Comparison of ENCODE assay signal across 9 cellular contexts in genomic region chr6:157033428-157034140, GRCh38.
DNase-seq lines count a peak whose midpoint lies in the region; ATAC-seq and TF ChIP-seq lines count a peak whose summit lies in the region.
"Had no signal": no experiment of that assay in that cellular context is flagged by ENCODE, and none has a peak within 500 bp of the region (broad histone marks: within the 10 kb centered on the region; RNA-seq: fewer than 3 reads in every experiment).

No MANE protein-coding gene starts in this region.

- no peak for TF ChIP-seq EP300 in upper lobe of left lung (IDR thresholded peaks at IDR 0.05)

- 1 to 4% methylated on average over 5 of the region's 5 CpGs for WGBS in upper lobe of left lung, 2 donors

- TF ChIP-seq POLR2A in upper lobe of left lung (IDR thresholded peaks at IDR 0.05): no peak

- peak overlapping the region; percentile 64 to 84 (median 78) for H3K27ac ChIP-seq in upper lobe of left lung

- H3K4me1 Mint-ChIP-seq in activated T-cell treated with anti-CD3 and anti-CD28 coated beads, Interleukin-2, amount 50 U/mL, for 4 hours (ENCODE audit: low read depth): peaks cover 30% of the 10 kb centered on the region

- peaks cover 7% of the 10 kb centered on the region for H3K36me3 Mint-ChIP-seq in activated T-cell treated with anti-CD3 and anti-CD28 coated beads, Interleukin-2, amount 50 U/mL, for 4 hours (ENCODE audit: insufficient read depth)

- H3K4me1 ChIP-seq in adipocyte (ENCODE audit: control insufficient read depth, insufficient read depth, low read length) (peaks cover 41% of the 10 kb centered on the region), upper lobe of left lung (peaks cover 17 to 45% (median 31%) of the 10 kb centered on the region in 4 donors)

- no peaks in the 10 kb centered on the region for H3K27me3 Mint-ChIP-seq in activated T-cell treated with anti-CD3 and anti-CD28 coated beads, Interleukin-2, amount 50 U/mL, for 4 hours (ENCODE audit: low read depth)

- no peak for TF ChIP-seq CTCF in upper lobe of left lung (IDR thresholded peaks at IDR 0.05)

- DNase-seq in activated T-cell treated with anti-CD3 and anti-CD28 coated beads, Interleukin-2, amount 50 U/mL, for 4 hours: no peak
- no peak for DNase-seq in activated T-cell treated with anti-CD3 and anti-CD28 coated beads, Interleukin-2, amount 50 U/mL, for 48 hours
- DNase-seq in adipocyte (ENCODE audit: low read depth) (peak; percentile 49), left lobe of liver (ENCODE audit: low spot score) (no peak), upper lobe of left lung (no peak), SIG-M5 treated with dmso at 0.1 percent for 504 hours (lab: John Stamatoyannopoulos, UW; ENCODE audit: unreplicated experiment) (no peak), RPMI8226 (no peak), amygdala (lab: John Stamatoyannopoulos, UW) (no peak)
- DNase-seq: NCI-H510A had no signal

- H3K27me3 ChIP-seq in adipocyte (replicated peaks; ENCODE audit: control insufficient read depth, insufficient read depth, low read length): no peaks in the 10 kb centered on the region
- no peaks in the 10 kb centered on the region for H3K27me3 ChIP-seq in upper lobe of left lung

- ATAC-seq in activated T-cell treated with anti-CD3 and anti-CD28 coated beads, Interleukin-2, amount 50 U/mL, for 4 hours: peak in 1 of 2 donors; percentile 34
- ATAC-seq in left lobe of liver: peak; percentile 53
- ATAC-seq in upper lobe of left lung (ENCODE audit: low FRiP score in 2 of 2): peak in 1 of 2 donors; percentile 36

- H3K36me3 ChIP-seq in adipocyte (ENCODE audit: control insufficient read depth, insufficient read depth, low read length, severe bottlenecking) (no peaks in the 10 kb centered on the region), upper lobe of left lung (no peaks in the 10 kb centered on the region)

- no peaks in the 10 kb centered on the region for H3K9me3 Mint-ChIP-seq in activated T-cell treated with anti-CD3 and anti-CD28 coated beads, Interleukin-2, amount 50 U/mL, for 4 hours

- H3K9ac ChIP-seq in adipocyte (ENCODE audit: low read length): peak overlapping the region; percentile 85

- peak overlapping the region; percentile 80 for H3K4me3 Mint-ChIP-seq in activated T-cell treated with anti-CD3 and anti-CD28 coated beads, Interleukin-2, amount 50 U/mL, for 4 hours

- H3K9me3 ChIP-seq in adipocyte (ENCODE audit: control insufficient read depth, low read length) (no peaks in the 10 kb centered on the region), upper lobe of left lung (no peaks in the 10 kb centered on the region)

- peak overlapping the region; percentile 85 for H3K4me3 ChIP-seq in adipocyte (ENCODE audit: low read length)
- peak overlapping the region in 3 of 4 donors; percentile 29 to 47 (median 46) for H3K4me3 ChIP-seq in upper lobe of left lung
